ENCODE assay signal across 2 cellular contexts in the genomic region with DNA sequence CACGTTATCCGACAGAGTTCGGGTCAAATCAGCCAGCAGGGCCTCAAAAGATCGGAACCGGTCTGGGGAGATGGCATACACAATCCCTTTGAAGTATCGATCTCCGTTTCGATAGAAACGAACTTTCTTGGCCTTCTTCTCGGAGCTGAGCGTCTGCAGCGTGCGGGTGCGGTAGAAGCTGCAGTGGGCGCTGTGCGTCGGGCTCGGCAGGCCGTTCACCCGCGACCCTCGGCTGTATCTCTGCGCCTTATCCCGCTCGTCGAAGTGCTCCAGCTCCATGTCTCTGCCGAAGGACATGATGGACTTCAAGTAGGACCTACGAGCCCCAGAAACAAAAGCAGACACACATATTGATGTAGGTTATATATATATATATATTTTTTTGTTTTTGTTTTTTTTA.
TF ChIP-seq lines count a peak whose summit lies in the region.

No MANE protein-coding gene starts in this region.

TF ChIP-seq in GM23338, 12 proteins besides CTCF, POLR2A, EP300 and RAD21:
- TF ChIP-seq NANOG (IDR thresholded peaks at IDR 0.05; ENCODE audit: borderline replicate concordance) (no peak), CREB1 (CRISPR knock-in tag; IDR thresholded peaks at IDR 0.05; ENCODE audit: low read depth) (no peak), EZH2 (IDR thresholded peaks at IDR 0.05; ENCODE audit: low read depth, unreplicated experiment) (no peak), ZNF331 (CRISPR knock-in tag; IDR thresholded peaks at IDR 0.05; ENCODE audit: low read depth) (no peak), POLR2AphosphoS5 (IDR thresholded peaks at IDR 0.05; ENCODE audit: low read depth) (no peak), ZNF114 (CRISPR knock-in tag; IDR thresholded peaks at IDR 0.05) (no peak)
- TF ChIP-seq, protein P1, sequence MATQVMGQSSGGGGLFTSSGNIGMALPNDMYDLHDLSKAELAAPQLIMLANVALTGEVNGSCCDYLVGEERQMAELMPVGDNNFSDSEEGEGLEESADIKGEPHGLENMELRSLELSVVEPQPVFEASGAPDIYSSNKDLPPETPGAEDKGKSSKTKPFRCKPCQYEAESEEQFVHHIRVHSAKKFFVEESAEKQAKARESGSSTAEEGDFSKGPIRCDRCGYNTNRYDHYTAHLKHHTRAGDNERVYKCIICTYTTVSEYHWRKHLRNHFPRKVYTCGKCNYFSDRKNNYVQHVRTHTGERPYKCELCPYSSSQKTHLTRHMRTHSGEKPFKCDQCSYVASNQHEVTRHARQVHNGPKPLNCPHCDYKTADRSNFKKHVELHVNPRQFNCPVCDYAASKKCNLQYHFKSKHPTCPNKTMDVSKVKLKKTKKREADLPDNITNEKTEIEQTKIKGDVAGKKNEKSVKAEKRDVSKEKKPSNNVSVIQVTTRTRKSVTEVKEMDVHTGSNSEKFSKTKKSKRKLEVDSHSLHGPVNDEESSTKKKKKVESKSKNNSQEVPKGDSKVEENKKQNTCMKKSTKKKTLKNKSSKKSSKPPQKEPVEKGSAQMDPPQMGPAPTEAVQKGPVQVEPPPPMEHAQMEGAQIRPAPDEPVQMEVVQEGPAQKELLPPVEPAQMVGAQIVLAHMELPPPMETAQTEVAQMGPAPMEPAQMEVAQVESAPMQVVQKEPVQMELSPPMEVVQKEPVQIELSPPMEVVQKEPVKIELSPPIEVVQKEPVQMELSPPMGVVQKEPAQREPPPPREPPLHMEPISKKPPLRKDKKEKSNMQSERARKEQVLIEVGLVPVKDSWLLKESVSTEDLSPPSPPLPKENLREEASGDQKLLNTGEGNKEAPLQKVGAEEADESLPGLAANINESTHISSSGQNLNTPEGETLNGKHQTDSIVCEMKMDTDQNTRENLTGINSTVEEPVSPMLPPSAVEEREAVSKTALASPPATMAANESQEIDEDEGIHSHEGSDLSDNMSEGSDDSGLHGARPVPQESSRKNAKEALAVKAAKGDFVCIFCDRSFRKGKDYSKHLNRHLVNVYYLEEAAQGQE (IDR thresholded peaks at IDR 0.05; ENCODE audit: unreplicated experiment), result no peak
- TF ChIP-seq, protein P2, sequence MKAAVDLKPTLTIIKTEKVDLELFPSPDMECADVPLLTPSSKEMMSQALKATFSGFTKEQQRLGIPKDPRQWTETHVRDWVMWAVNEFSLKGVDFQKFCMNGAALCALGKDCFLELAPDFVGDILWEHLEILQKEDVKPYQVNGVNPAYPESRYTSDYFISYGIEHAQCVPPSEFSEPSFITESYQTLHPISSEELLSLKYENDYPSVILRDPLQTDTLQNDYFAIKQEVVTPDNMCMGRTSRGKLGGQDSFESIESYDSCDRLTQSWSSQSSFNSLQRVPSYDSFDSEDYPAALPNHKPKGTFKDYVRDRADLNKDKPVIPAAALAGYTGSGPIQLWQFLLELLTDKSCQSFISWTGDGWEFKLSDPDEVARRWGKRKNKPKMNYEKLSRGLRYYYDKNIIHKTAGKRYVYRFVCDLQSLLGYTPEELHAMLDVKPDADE (IDR thresholded peaks at IDR 0.05), result no peak
- TF ChIP-seq, protein P3, sequence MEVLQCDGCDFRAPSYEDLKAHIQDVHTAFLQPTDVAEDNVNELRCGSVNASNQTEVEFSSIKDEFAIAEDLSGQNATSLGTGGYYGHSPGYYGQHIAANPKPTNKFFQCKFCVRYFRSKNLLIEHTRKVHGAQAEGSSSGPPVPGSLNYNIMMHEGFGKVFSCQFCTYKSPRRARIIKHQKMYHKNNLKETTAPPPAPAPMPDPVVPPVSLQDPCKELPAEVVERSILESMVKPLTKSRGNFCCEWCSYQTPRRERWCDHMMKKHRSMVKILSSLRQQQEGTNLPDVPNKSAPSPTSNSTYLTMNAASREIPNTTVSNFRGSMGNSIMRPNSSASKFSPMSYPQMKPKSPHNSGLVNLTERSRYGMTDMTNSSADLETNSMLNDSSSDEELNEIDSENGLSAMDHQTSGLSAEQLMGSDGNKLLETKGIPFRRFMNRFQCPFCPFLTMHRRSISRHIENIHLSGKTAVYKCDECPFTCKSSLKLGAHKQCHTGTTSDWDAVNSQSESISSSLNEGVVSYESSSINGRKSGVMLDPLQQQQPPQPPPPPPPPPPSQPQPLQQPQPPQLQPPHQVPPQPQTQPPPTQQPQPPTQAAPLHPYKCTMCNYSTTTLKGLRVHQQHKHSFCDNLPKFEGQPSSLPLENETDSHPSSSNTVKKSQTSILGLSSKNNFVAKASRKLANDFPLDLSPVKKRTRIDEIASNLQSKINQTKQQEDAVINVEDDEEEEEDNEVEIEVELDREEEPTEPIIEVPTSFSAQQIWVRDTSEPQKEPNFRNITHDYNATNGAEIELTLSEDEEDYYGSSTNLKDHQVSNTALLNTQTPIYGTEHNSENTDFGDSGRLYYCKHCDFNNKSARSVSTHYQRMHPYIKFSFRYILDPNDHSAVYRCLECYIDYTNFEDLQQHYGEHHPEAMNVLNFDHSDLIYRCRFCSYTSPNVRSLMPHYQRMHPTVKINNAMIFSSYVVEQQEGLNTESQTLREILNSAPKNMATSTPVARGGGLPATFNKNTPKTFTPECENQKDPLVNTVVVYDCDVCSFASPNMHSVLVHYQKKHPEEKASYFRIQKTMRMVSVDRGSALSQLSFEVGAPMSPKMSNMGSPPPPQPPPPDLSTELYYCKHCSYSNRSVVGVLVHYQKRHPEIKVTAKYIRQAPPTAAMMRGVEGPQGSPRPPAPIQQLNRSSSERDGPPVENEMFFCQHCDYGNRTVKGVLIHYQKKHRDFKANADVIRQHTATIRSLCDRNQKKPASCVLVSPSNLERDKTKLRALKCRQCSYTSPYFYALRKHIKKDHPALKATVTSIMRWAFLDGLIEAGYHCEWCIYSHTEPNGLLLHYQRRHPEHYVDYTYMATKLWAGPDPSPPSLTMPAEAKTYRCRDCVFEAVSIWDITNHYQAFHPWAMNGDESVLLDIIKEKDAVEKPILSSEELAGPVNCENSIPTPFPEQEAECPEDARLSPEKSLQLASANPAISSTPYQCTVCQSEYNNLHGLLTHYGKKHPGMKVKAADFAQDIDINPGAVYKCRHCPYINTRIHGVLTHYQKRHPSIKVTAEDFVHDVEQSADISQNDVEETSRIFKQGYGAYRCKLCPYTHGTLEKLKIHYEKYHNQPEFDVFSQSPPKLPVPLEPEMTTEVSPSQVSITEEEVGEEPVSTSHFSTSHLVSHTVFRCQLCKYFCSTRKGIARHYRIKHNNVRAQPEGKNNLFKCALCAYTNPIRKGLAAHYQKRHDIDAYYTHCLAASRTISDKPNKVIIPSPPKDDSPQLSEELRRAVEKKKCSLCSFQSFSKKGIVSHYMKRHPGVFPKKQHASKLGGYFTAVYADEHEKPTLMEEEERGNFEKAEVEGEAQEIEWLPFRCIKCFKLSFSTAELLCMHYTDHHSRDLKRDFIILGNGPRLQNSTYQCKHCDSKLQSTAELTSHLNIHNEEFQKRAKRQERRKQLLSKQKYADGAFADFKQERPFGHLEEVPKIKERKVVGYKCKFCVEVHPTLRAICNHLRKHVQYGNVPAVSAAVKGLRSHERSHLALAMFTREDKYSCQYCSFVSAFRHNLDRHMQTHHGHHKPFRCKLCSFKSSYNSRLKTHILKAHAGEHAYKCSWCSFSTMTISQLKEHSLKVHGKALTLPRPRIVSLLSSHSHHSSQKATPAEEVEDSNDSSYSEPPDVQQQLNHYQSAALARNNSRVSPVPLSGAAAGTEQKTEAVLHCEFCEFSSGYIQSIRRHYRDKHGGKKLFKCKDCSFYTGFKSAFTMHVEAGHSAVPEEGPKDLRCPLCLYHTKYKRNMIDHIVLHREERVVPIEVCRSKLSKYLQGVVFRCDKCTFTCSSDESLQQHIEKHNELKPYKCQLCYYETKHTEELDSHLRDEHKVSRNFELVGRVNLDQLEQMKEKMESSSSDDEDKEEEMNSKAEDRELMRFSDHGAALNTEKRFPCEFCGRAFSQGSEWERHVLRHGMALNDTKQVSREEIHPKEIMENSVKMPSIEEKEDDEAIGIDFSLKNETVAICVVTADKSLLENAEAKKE (CRISPR knock-in tag; IDR thresholded peaks at IDR 0.05), result no peak

TF ChIP-seq in H1, 55 proteins besides CTCF, POLR2A, EP300 and RAD21:
- TF ChIP-seq CEBPB (IDR thresholded peaks at IDR 0.05; ENCODE audit: low read depth, low read length) (no peak), EGR1 (IDR thresholded peaks at IDR 0.05; ENCODE audit: borderline replicate concordance, low read depth, low read length) (no peak), MAFK (IDR thresholded peaks at IDR 0.05; ENCODE audit: low read depth, low read length) (no peak)
